Comparison of ENCODE assay signal across 9 cellular contexts in genomic region chr6:2902470-2902762, GRCh38. TPM values are rescaled to one million over a fixed set of nuclear protein-coding genes. Genes with fewer than 3 reads are reported as not detected.
DNase-seq lines count a peak whose midpoint lies in the region; ATAC-seq and TF ChIP-seq lines count a peak whose summit lies in the region.
"Had no signal": no experiment of that assay in that cellular context is flagged by ENCODE, and none has a peak within 500 bp of the region (broad histone marks: within the 10 kb centered on the region; RNA-seq: fewer than 3 reads in every experiment).

No MANE protein-coding gene starts in this region.

- H2AFZ ChIP-seq in hepatocyte, result peak overlapping the region; percentile 44

- peaks cover 5% of the 10 kb centered on the region for H3K79me2 ChIP-seq in hepatocyte

- ATAC-seq in activated naive CD8-positive, alpha-beta T cell treated with anti-CD3 and anti-CD28 coated beads, Interleukin-2, amount 10 ng/mL, durations not matched to agents 7 days and 5 days (ENCODE audit: low read depth), result no peak
- ATAC-seq in GM18517 (IDR thresholded peaks at IDR 0.05; ENCODE audit: unreplicated experiment), result no peak

- no peaks in the 10 kb centered on the region for H3K9me2 ChIP-seq in hepatocyte (replicated peaks; ENCODE audit: insufficient read depth)

- H3K4me3 Mint-ChIP-seq in activated naive CD8-positive, alpha-beta T cell treated with anti-CD3 and anti-CD28 coated beads, Interleukin-2, amount 10 ng/mL, durations not matched to agents 7 days and 5 days, result peak overlapping the region; percentile 99

- H3K4me1 Mint-ChIP-seq in activated naive CD8-positive, alpha-beta T cell treated with anti-CD3 and anti-CD28 coated beads, Interleukin-2, amount 10 ng/mL, durations not matched to agents 7 days and 5 days, result peaks cover 51% of the 10 kb centered on the region

- WGBS in hepatocyte (ENCODE audit: low lambda C conversion rate, missing lambda C conversion rate), result 11% methylated on average over 9 of the region's 9 CpGs

- H3K4me1 ChIP-seq in hepatocyte (ENCODE audit: insufficient read depth), result peaks cover 7% of the 10 kb centered on the region

- H3K4me3 ChIP-seq in GM12864 (ENCODE audit: low read depth, low read length) (peak overlapping the region; percentile 77), hepatocyte (peak overlapping the region; percentile 70)

- POLR2A ChIA-PET in activated naive CD8-positive, alpha-beta T cell treated with anti-CD3 and anti-CD28 coated beads, Interleukin-2, amount 10 ng/mL, durations not matched to agents 7 days and 5 days (lab: Charles Lee), result interaction anchor here (0.6 to 2.0 kb wide), 14 partner anchors 7 to 98 kb away, joined by 3 to 20 read pairs (median 4); partner anchors contain the start of gene SERPINB1

- H3K27me3 ChIP-seq in hepatocyte, result no peaks in the 10 kb centered on the region

- no peaks in the 10 kb centered on the region for H4K20me1 ChIP-seq in hepatocyte (ENCODE audit: insufficient read depth, poor library complexity, severe bottlenecking)

- H3K27ac Mint-ChIP-seq in activated naive CD8-positive, alpha-beta T cell treated with anti-CD3 and anti-CD28 coated beads, Interleukin-2, amount 10 ng/mL, durations not matched to agents 7 days and 5 days, result peak overlapping the region; percentile 94

- H3K9me3 ChIP-seq in hepatocyte (ENCODE audit: low read depth), result no peaks in the 10 kb centered on the region

- peaks cover 3% of the 10 kb centered on the region for H3K27me3 Mint-ChIP-seq in activated naive CD8-positive, alpha-beta T cell treated with anti-CD3 and anti-CD28 coated beads, Interleukin-2, amount 10 ng/mL, durations not matched to agents 7 days and 5 days

- peaks cover 4% of the 10 kb centered on the region for H3K9me3 Mint-ChIP-seq in activated naive CD8-positive, alpha-beta T cell treated with anti-CD3 and anti-CD28 coated beads, Interleukin-2, amount 10 ng/mL, durations not matched to agents 7 days and 5 days

- no peak for DNase-seq in GM12864 (ENCODE audit: low read depth)
- DNase-seq in activated naive CD8-positive, alpha-beta T cell treated with anti-CD3 and anti-CD28 coated beads, Interleukin-2, amount 10 ng/mL, durations not matched to agents 7 days and 5 days, result peak; percentile 43
- no peak for DNase-seq in hepatocyte (ENCODE audit: low spot score)
- peak; percentile 41 for DNase-seq in renal cortical epithelial cell (ENCODE audit: low read depth)
- DNase-seq in NCI-H2029 treated with DMSO at 0.1 percent for 48 hours (lab: John Stamatoyannopoulos, UW), result no peak
- no peak for DNase-seq in stimulated activated CD4-positive, alpha-beta T cell treated with anti-CD3 and anti-CD28 coated beads, Interleukin-2, amount 100 ng/mL, for 48 hours
- no peak for DNase-seq in glomerular visceral epithelial cell (ENCODE audit: extremely low spot score)
- DNase-seq: NCI-H1048 had no signal

- H3K27ac ChIP-seq in hepatocyte, result peak overlapping the region; percentile 36

- peak overlapping the region; percentile 98 for H3K4me2 ChIP-seq in hepatocyte

- no peaks in the 10 kb centered on the region for H3K36me3 ChIP-seq in hepatocyte (replicated peaks; ENCODE audit: insufficient read depth, low read depth)

- TF ChIP-seq CTCF in GM12864 (IDR thresholded peaks at IDR 0.05; ENCODE audit: low read depth, low read length, missing control alignments), result no peak
- TF ChIP-seq CTCF in hepatocyte (IDR thresholded peaks at IDR 0.05; ENCODE audit: poor library complexity), result no peak

- peaks cover 39% of the 10 kb centered on the region for H3K36me3 Mint-ChIP-seq in activated naive CD8-positive, alpha-beta T cell treated with anti-CD3 and anti-CD28 coated beads, Interleukin-2, amount 10 ng/mL, durations not matched to agents 7 days and 5 days

RNA-seq across cellular contexts. Expression of gene SERPINB9, which starts 0.7 kb away (rescaled TPM):
- total RNA-seq in activated naive CD8-positive, alpha-beta T cell treated with anti-CD3 and anti-CD28 coated beads, Interleukin-2, amount 10 ng/mL, durations not matched to agents 7 days and 5 days, result 10 to 100 TPM; 56.4 to 56.8 TPM
- total RNA-seq in hepatocyte, result 37.2 and 51.1 TPM in 2 replicates
- polyA plus RNA-seq in hepatocyte, result 60.5 and 70.0 TPM in 2 replicates
- total RNA-seq in renal cortical epithelial cell, result 6.0 and 12.2 TPM in 2 replicates

Comparison
In these comparisons a context has a peak if more than half of its experiments do, and no peak if none do; other contexts are left out.
1. DNase-seq: peak in activated naive CD8-positive, alpha-beta T cell treated with anti-CD3 and anti-CD28 coated beads, Interleukin-2, amount 10 ng/mL, durations not matched to agents 7 days and 5 days (single experiment) and renal cortical epithelial cell (single experiment); none in GM12864 (single experiment), hepatocyte (single experiment), NCI-H2029 treated with DMSO at 0.1 percent for 48 hours (single experiment), stimulated activated CD4-positive, alpha-beta T cell treated with anti-CD3 and anti-CD28 coated beads, Interleukin-2, amount 100 ng/mL, for 48 hours (0 of 2) and glomerular visceral epithelial cell (single experiment).